In the genomic region with DNA sequence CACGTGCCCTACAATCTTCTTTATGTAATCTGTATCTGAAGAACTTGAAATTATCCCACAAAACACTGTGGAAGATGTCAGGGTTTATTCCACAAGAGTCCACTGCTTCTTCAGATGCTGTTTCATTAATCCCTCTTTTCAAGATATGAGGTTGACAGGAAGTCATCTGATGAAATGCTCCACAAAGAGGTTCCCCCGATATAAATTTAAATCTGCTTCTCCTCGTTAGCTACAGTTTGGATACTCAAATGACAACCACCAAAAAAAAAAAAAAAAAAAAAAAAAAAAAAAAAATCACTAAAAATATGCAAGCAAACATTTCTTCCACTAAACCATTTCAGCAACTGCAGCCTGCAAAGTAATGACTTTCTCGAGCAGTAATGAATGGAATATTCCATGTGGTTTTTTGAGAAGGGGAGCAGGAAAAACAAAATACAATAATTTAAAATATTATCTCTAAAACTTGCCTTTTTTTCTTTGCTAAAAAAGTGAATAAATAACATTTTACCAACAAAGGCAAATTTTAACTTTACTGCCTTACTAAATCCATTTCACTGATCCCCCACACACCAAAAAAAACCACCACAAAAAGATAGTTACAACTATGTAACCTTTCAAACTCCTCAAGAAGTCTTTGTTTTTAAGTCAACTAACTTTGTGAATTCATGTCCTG, we compare ENCODE assay signal across 23 cellular contexts. TPM values are rescaled to one million over a fixed set of nuclear protein-coding genes. Genes with fewer than 3 reads are reported as not detected.
A peak's percentile ranks its signal among the peaks of the same experiment; 100 is the strongest.
DNase-seq lines count a peak whose midpoint lies in the region; ATAC-seq and TF ChIP-seq lines count a peak whose summit lies in the region.
"Had no signal": no experiment of that assay in that cellular context is flagged by ENCODE, and none has a peak within 500 bp of the region (broad histone marks: within the 10 kb centered on the region; RNA-seq: fewer than 3 reads in every experiment).

No MANE protein-coding gene starts in this region.

- intact Hi-C loops in sciatic nerve (cut with DNase I), result no loop called here

- peak overlapping the region; percentile 57 for H3K4me2 ChIP-seq in neural progenitor cell
- H3K4me2 ChIP-seq: smooth muscle cell had no signal

- H3K27me3 Mint-ChIP-seq in neural progenitor cell (ENCODE audit: insufficient read depth, low read depth), result no peaks in the 10 kb centered on the region
- H3K27me3 Mint-ChIP-seq: activated naive CD4-positive, alpha-beta T cell treated with anti-CD3 and anti-CD28 coated beads, Interleukin-2, amount 50 U/mL, for 24 hours; CD4-positive, CD25-positive, alpha-beta regulatory T cell; memory B cell had no signal

- H3K4me3 Mint-ChIP-seq in neural progenitor cell, result no peak overlapping the region
- H3K4me3 Mint-ChIP-seq: activated naive CD4-positive, alpha-beta T cell treated with anti-CD3 and anti-CD28 coated beads, Interleukin-2, amount 50 U/mL, for 24 hours; activated T-helper 1 cell treated with anti-CD3 and anti-CD28 coated beads, Interleukin-12 subunit alpha, Interleukin-12 subunit beta, Interleukin-2, Interleukin-4 antibody, amounts not matched to agents 30 ng/mL and 10 ng/mL and 1 ng/mL, durations not matched to agents 14 hours and 24 hours and 36 hours; HFFc6; memory B cell; stimulated activated effector memory CD8-positive, alpha-beta T cell treated with anti-CD3 and anti-CD28 coated beads, Interleukin-12 subunit alpha, Interleukin-12 subunit beta, amount 100 ng/mL, for 72 hours; T-helper 1 cell treated with Interleukin-12 subunit alpha and Interleukin-12 subunit beta and Interleukin-4 antibody, amounts not matched to agents 30 μg/mL and 1 μg/mL, for 36 hours had no signal

- H3K9me3 Mint-ChIP-seq in neural progenitor cell, result peaks cover 4% of the 10 kb centered on the region
- H3K9me3 Mint-ChIP-seq: activated naive CD4-positive, alpha-beta T cell treated with anti-CD3 and anti-CD28 coated beads, Interleukin-2, amount 50 U/mL, for 24 hours; activated T-helper 1 cell treated with anti-CD3 and anti-CD28 coated beads, Interleukin-12 subunit alpha, Interleukin-12 subunit beta, Interleukin-2, Interleukin-4 antibody, amounts not matched to agents 30 ng/mL and 10 ng/mL and 1 ng/mL, durations not matched to agents 14 hours and 24 hours and 36 hours; CD4-positive, CD25-positive, alpha-beta regulatory T cell; HFFc6; memory B cell; stimulated activated effector memory CD8-positive, alpha-beta T cell treated with anti-CD3 and anti-CD28 coated beads, Interleukin-12 subunit alpha, Interleukin-12 subunit beta, amount 100 ng/mL, for 72 hours; T-helper 1 cell treated with Interleukin-12 subunit alpha and Interleukin-12 subunit beta and Interleukin-4 antibody, amounts not matched to agents 30 μg/mL and 1 μg/mL, for 36 hours had no signal

- in situ Hi-C loops in G401 (cut with HindIII; ENCODE audit: low sequenced_read_pairs), result no loop called here

- H3K27me3 ChIP-seq in RWPE2 (ENCODE audit: insufficient read depth, poor library complexity, severe bottlenecking) (no peaks in the 10 kb centered on the region), neural progenitor cell (no peaks in the 10 kb centered on the region)
- H3K27me3 ChIP-seq: vagina had no signal

- peaks cover 14% of the 10 kb centered on the region for H3K36me3 ChIP-seq in RWPE2 (ENCODE audit: low read depth)
- H3K36me3 ChIP-seq in neural progenitor cell, result no peaks in the 10 kb centered on the region
- H3K36me3 ChIP-seq: vagina had no signal

- TF ChIP-seq CTCF in RWPE2 (IDR thresholded peaks at IDR 0.05; ENCODE audit: poor library complexity, severe bottlenecking), result no peak
- TF ChIP-seq CTCF in neural progenitor cell (IDR thresholded peaks at IDR 0.05), result no peak

- H3K9me3 ChIP-seq in RWPE2 (ENCODE audit: severe bottlenecking) (no peaks in the 10 kb centered on the region), neural progenitor cell (ENCODE audit: low read depth) (no peaks in the 10 kb centered on the region)
- H3K9me3 ChIP-seq: vagina had no signal

- peaks cover 99% of the 10 kb centered on the region for H3K79me2 ChIP-seq in neural progenitor cell (ENCODE audit: low read depth)

- peak; percentile 59 for DNase-seq in G401 (ENCODE audit: low spot score)
- no peak for DNase-seq in RWPE2 (ENCODE audit: low spot score)
- DNase-seq in cerebellar cortex (ENCODE audit: low spot score), result peak; percentile 57
- DNase-seq in neural progenitor cell (ENCODE audit: low spot score), result no peak
- no peak for DNase-seq in NCI-H1694 (lab: John Stamatoyannopoulos, UW)
- DNase-seq in sciatic nerve (ENCODE audit: low spot score), result no peak
- DNase-seq in GDM1 (lab: John Stamatoyannopoulos, UW), result no peak
- DNase-seq: activated CD4-positive, alpha-beta T cell treated with anti-CD3 and anti-CD28 coated beads, Interleukin-2, amount 50 U/mL, for 1 hour; CD4-positive, CD25-positive, alpha-beta regulatory T cell; DMS 273 treated with DMSO at 0.1 percent for 48 hours; effector CD4-positive, alpha-beta T cell; GF-D8; HFFc6; NCI-H1436; NCI-H2107; NCI-H510A treated with DMSO at 0.1 percent for 48 hours had no signal

- no peak for ATAC-seq in RWPE2 (ENCODE audit: low read depth)
- no peak for ATAC-seq in sciatic nerve
- ATAC-seq: stimulated activated effector memory CD8-positive, alpha-beta T cell treated with anti-CD3 and anti-CD28 coated beads, Interleukin-12 subunit alpha, Interleukin-12 subunit beta, amount 100 ng/mL, for 72 hours had no signal

- H3K27ac ChIP-seq in RWPE2 (ENCODE audit: poor library complexity, severe bottlenecking) (peak overlapping the region; percentile 5), neural progenitor cell (no peak overlapping the region)
- H3K27ac ChIP-seq: vagina had no signal

- peaks cover 38% of the 10 kb centered on the region for H4K20me1 ChIP-seq in neural progenitor cell (ENCODE audit: low read depth)

- peak overlapping the region; percentile 7 for H3K27ac Mint-ChIP-seq in neural progenitor cell
- H3K27ac Mint-ChIP-seq: activated T-helper 1 cell treated with anti-CD3 and anti-CD28 coated beads, Interleukin-12 subunit alpha, Interleukin-12 subunit beta, Interleukin-2, Interleukin-4 antibody, amounts not matched to agents 30 ng/mL and 10 ng/mL and 1 ng/mL, durations not matched to agents 14 hours and 24 hours and 36 hours; HFFc6; memory B cell; stimulated activated effector memory CD8-positive, alpha-beta T cell treated with anti-CD3 and anti-CD28 coated beads, Interleukin-12 subunit alpha, Interleukin-12 subunit beta, amount 100 ng/mL, for 72 hours; T-helper 1 cell treated with Interleukin-12 subunit alpha and Interleukin-12 subunit beta and Interleukin-4 antibody, amounts not matched to agents 30 μg/mL and 1 μg/mL, for 36 hours had no signal

- no peak overlapping the region for H3K9ac ChIP-seq in neural progenitor cell

- H3K4me1 ChIP-seq in RWPE2 (ENCODE audit: insufficient read depth, poor library complexity, severe bottlenecking) (peaks cover 27% of the 10 kb centered on the region), neural progenitor cell (peaks cover 72% of the 10 kb centered on the region)

- H2AFZ ChIP-seq in neural progenitor cell (replicated peaks), result no peak overlapping the region

- no peak overlapping the region for H3K4me3 ChIP-seq in RWPE2 (ENCODE audit: severe bottlenecking)
- no peak overlapping the region for H3K4me3 ChIP-seq in neural progenitor cell
- H3K4me3 ChIP-seq: smooth muscle cell, vagina had no signal

- peaks cover 21% of the 10 kb centered on the region for H3K36me3 Mint-ChIP-seq in neural progenitor cell

- H3K4me1 Mint-ChIP-seq in neural progenitor cell, result peaks cover 47% of the 10 kb centered on the region

- H3F3A ChIP-seq in neural progenitor cell (ENCODE audit: low read depth), result peaks cover 66% of the 10 kb centered on the region

RNA-seq across cellular contexts. Expression of gene DLG1, which starts 37.8 kb away (rescaled TPM):
- total RNA-seq in G401 (2014; rRNA removed; shearing (Covaris generic)), result 28.9 and 35.0 TPM in 2 replicates
- total RNA-seq in neural progenitor cell (ENCODE audit: low replicate concordance) (108 and 138 TPM in 2 replicates), sciatic nerve (116 TPM)

Comparison
In these comparisons a context has a peak if more than half of its experiments do, and no peak if none do; other contexts are left out.
1. DNase-seq: peak in G401 (single experiment) and cerebellar cortex (single experiment); none in RWPE2 (single experiment), neural progenitor cell (single experiment), NCI-H1694 (single experiment), sciatic nerve (single experiment) and GDM1 (single experiment).